Comparison of ENCODE assay signal across 9 cellular contexts in genomic region chr10:93991596-93992284, GRCh38. TPM values are rescaled to one million over a fixed set of nuclear protein-coding genes. Genes with fewer than 3 reads are reported as not detected.
DNase-seq lines count a peak whose midpoint lies in the region; ATAC-seq and TF ChIP-seq lines count a peak whose summit lies in the region.
"Had no signal": no experiment of that assay in that cellular context is flagged by ENCODE, and none has a peak within 500 bp of the region (broad histone marks: within the 10 kb centered on the region; RNA-seq: fewer than 3 reads in every experiment).

No MANE protein-coding gene starts in this region.

- no peaks in the 10 kb centered on the region for H3K36me3 ChIP-seq in esophagus muscularis mucosa

- peaks cover 0 to 6% (median 0%) of the 10 kb centered on the region in 4 donors for H3K27me3 ChIP-seq in esophagus muscularis mucosa

- H3K9me3 Mint-ChIP-seq in stimulated activated effector memory CD8-positive, alpha-beta T cell treated with anti-CD3 and anti-CD28 coated beads, Interleukin-12 subunit alpha, Interleukin-12 subunit beta, amount 100 ng/mL, for 72 hours = no peaks in the 10 kb centered on the region
- H3K9me3 Mint-ChIP-seq: dendritic cell treated with granulocyte-macrophage colony-stimulating factor and Interleukin-4, amounts not matched to agents 40 ng/mL and 50 ng/mL, for 4 days had no signal

- H3K4me1 ChIP-seq in esophagus muscularis mucosa = peaks cover 18 to 53% (median 29%) of the 10 kb centered on the region in 4 donors

- TF ChIP-seq EP300 in esophagus muscularis mucosa (IDR thresholded peaks at IDR 0.05) = no peak

- peak overlapping the region in 3 of 4 donors; percentile 4 to 46 (median 22) for H3K27ac ChIP-seq in esophagus muscularis mucosa (replicated peaks in 1 of 4)

- TF ChIP-seq POLR2A in esophagus muscularis mucosa (IDR thresholded peaks at IDR 0.05; ENCODE audit: low read depth) = no peak

- DNase-seq in A172 (ENCODE audit: low spot score) (peak; percentile 77), NCI-H460 (ENCODE audit: extremely low read depth, low read depth) (peak; percentile 38), esophagus muscularis mucosa (ENCODE audit: extremely low spot score) (no peak), midbrain (lab: John Stamatoyannopoulos, UW) (peak; percentile 8), NCI-H345 (lab: John Stamatoyannopoulos, UW) (no peak), NCI-H69 (lab: John Stamatoyannopoulos, UW) (no peak), GM13977 (ENCODE audit: low spot score) (no peak)
- DNase-seq in stimulated activated effector memory CD8-positive, alpha-beta T cell treated with anti-CD3 and anti-CD28 coated beads, Interleukin-12 subunit alpha, Interleukin-12 subunit beta, amount 100 ng/mL, for 72 hours (ENCODE audit: low spot score in 2 of 2) = no peak

- ATAC-seq in stimulated activated effector memory CD8-positive, alpha-beta T cell treated with anti-CD3 and anti-CD28 coated beads, Interleukin-12 subunit alpha, Interleukin-12 subunit beta, amount 100 ng/mL, for 72 hours = no peak

- H3K4me1 Mint-ChIP-seq in stimulated activated effector memory CD8-positive, alpha-beta T cell treated with anti-CD3 and anti-CD28 coated beads, Interleukin-12 subunit alpha, Interleukin-12 subunit beta, amount 100 ng/mL, for 72 hours = no peaks in the 10 kb centered on the region

- intact Hi-C loops in esophagus muscularis mucosa (cut with DNase I) = loop anchor here (5.0 kb wide), 1 partner anchor 331 kb away; no protein-coding TSS in a partner anchor

- no peaks in the 10 kb centered on the region for H3K36me3 Mint-ChIP-seq in stimulated activated effector memory CD8-positive, alpha-beta T cell treated with anti-CD3 and anti-CD28 coated beads, Interleukin-12 subunit alpha, Interleukin-12 subunit beta, amount 100 ng/mL, for 72 hours

- 23% methylated on average over 8 of the region's 8 CpGs for WGBS in esophagus muscularis mucosa

- no peak overlapping the region for H3K27ac Mint-ChIP-seq in stimulated activated effector memory CD8-positive, alpha-beta T cell treated with anti-CD3 and anti-CD28 coated beads, Interleukin-12 subunit alpha, Interleukin-12 subunit beta, amount 100 ng/mL, for 72 hours
- H3K27ac Mint-ChIP-seq: dendritic cell treated with granulocyte-macrophage colony-stimulating factor and Interleukin-4, amounts not matched to agents 40 ng/mL and 50 ng/mL, for 4 days had no signal

- H3K9me3 ChIP-seq in esophagus muscularis mucosa = no peaks in the 10 kb centered on the region

- H3K4me3 Mint-ChIP-seq in stimulated activated effector memory CD8-positive, alpha-beta T cell treated with anti-CD3 and anti-CD28 coated beads, Interleukin-12 subunit alpha, Interleukin-12 subunit beta, amount 100 ng/mL, for 72 hours = no peak overlapping the region
- H3K4me3 Mint-ChIP-seq: dendritic cell treated with granulocyte-macrophage colony-stimulating factor and Interleukin-4, amounts not matched to agents 40 ng/mL and 50 ng/mL, for 4 days had no signal

- TF ChIP-seq CTCF in esophagus muscularis mucosa (IDR thresholded peaks at IDR 0.05) (no peak), GM13977 (IDR thresholded peaks at IDR 0.05; ENCODE audit: extremely low read depth, insufficient read depth, missing control alignments) (no peak)

- in situ Hi-C loops in GM13977 (cut with MboI; ENCODE audit: low pct_unique_long_range_greater_than_20kb, low sequenced_read_pairs, unreplicated experiment) = no loop called here

- H3K4me3 ChIP-seq in esophagus muscularis mucosa = peak overlapping the region in 1 of 4 donors; percentile 24

RNA-seq across cellular contexts. Expression of gene PLCE1, which starts 2.0 kb away (rescaled TPM):
- 0.22 and 0.89 TPM in 2 replicates for total RNA-seq in A172 (2014; rRNA removed; shearing (Covaris generic))
- total RNA-seq in NCI-H460 (2014; rRNA removed; shearing (Covaris generic)) = 0.23 and 0.32 TPM in 2 replicates
- 0.10 and 0.56 TPM in 2 replicates for polyA plus RNA-seq in NCI-H460 (2014; cell fraction: nucleus; rRNA removed)
- 10 to 100 TPM; 17.7 to 26.7 (median 20.8) TPM for total RNA-seq in esophagus muscularis mucosa

Comparison
In these comparisons a context has a peak if more than half of its experiments do, and no peak if none do; other contexts are left out.
1. DNase-seq: peak in A172 (single experiment), NCI-H460 (single experiment) and midbrain (single experiment); none in esophagus muscularis mucosa (single experiment), NCI-H345 (single experiment), NCI-H69 (single experiment), stimulated activated effector memory CD8-positive, alpha-beta T cell treated with anti-CD3 and anti-CD28 coated beads, Interleukin-12 subunit alpha, Interleukin-12 subunit beta, amount 100 ng/mL, for 72 hours (0 of 2) and GM13977 (single experiment).